In genomic region chr4:17072483-17072882, GRCh38 we compare ENCODE assay signal across 1 cellular context.
TF ChIP-seq lines count a peak whose summit lies in the region.

No MANE protein-coding gene starts in this region.

TF ChIP-seq in H1, 55 proteins besides CTCF, POLR2A, EP300 and RAD21:
- TF ChIP-seq CHD7 (IDR thresholded peaks at IDR 0.05; ENCODE audit: insufficient replicate concordance, low read length) = no peak
- TF ChIP-seq SIRT6 (IDR thresholded peaks at IDR 0.05; ENCODE audit: low read length) = no peak
- TF ChIP-seq SRF (IDR thresholded peaks at IDR 0.05; ENCODE audit: low read depth, low read length) = no peak
- no peak for TF ChIP-seq JUND (IDR thresholded peaks at IDR 0.05; ENCODE audit: low read length)
- no peak for TF ChIP-seq EZH2 (IDR thresholded peaks at IDR 0.05; ENCODE audit: low read depth, low read length, severe bottlenecking)
